Comparison of ENCODE assay signal across 8 cellular contexts in genomic region chr21:17512245-17513213, GRCh38. TPM values are rescaled to one million over a fixed set of nuclear protein-coding genes. Genes with fewer than 3 reads are reported as not detected.
DNase-seq lines count a peak whose midpoint lies in the region; ATAC-seq and TF ChIP-seq lines count a peak whose summit lies in the region.

CXADR (plus strand) TSS chr21:17513043; CDS start chr21:17513130, 87 bp downstream.

- CTCF ChIA-PET in activated naive CD4-positive, alpha-beta T cell treated with anti-CD3 and anti-CD28 coated beads, Interleukin-2, amount 10 ng/mL, durations not matched to agents 7 days and 5 days (lab: Charles Lee), result interaction anchor here (0.8 to 2.1 kb wide), 6 partner anchors 9 to 124 kb away, joined by 3 to 10 read pairs (median 5); no protein-coding TSS in a partner anchor

- no peaks in the 10 kb centered on the region for H3K36me3 Mint-ChIP-seq in activated naive CD4-positive, alpha-beta T cell treated with anti-CD3 and anti-CD28 coated beads, Interleukin-2, amount 10 ng/mL, durations not matched to agents 7 days and 5 days

- H3K36me3 ChIP-seq in RWPE2 (ENCODE audit: low read depth) (no peaks in the 10 kb centered on the region), parathyroid adenoma (ENCODE audit: control insufficient read depth, insufficient read depth, low read length) (no peaks in the 10 kb centered on the region), transverse colon (no peaks in the 10 kb centered on the region)

- intact Hi-C loops in Right ventricle myocardium inferior (cut with DNase I) (loop anchor here (2.0 to 10.0 kb wide), 3 partner anchors 36 to 125 kb away; no protein-coding TSS in a partner anchor), transverse colon (cut with DNase I; ENCODE audit: low total_unique reads) (no loop called here)

- DNase-seq in COR-L47 (lab: John Stamatoyannopoulos, UW) (peak; percentile 90), HuH-7.5 (ENCODE audit: low spot score) (peak; percentile 72), RWPE2 (ENCODE audit: low spot score) (peak; percentile 83), Right ventricle myocardium inferior (ENCODE audit: missing footprints) (peak; percentile 77), transverse colon (peak; percentile 92)
- peak; percentile 83 for DNase-seq in activated naive CD4-positive, alpha-beta T cell treated with anti-CD3 and anti-CD28 coated beads, Interleukin-2, amount 10 ng/mL, durations not matched to agents 7 days and 5 days

- H3K27me3 ChIP-seq in RWPE2 (ENCODE audit: insufficient read depth, poor library complexity, severe bottlenecking) (no peaks in the 10 kb centered on the region), parathyroid adenoma (ENCODE audit: control insufficient read depth, insufficient read depth, low read length) (no peaks in the 10 kb centered on the region), transverse colon (peaks cover 30% of the 10 kb centered on the region)

- TF ChIP-seq EP300 in transverse colon (IDR thresholded peaks at IDR 0.05; ENCODE audit: low read depth), result no peak

- peak within 1 kb of the TSS; percentile 84 for H2AFZ ChIP-seq in parathyroid adenoma

- peak within 1 kb of the TSS; percentile 38 for H3K27ac Mint-ChIP-seq in activated naive CD4-positive, alpha-beta T cell treated with anti-CD3 and anti-CD28 coated beads, Interleukin-2, amount 10 ng/mL, durations not matched to agents 7 days and 5 days

- H3K27ac ChIP-seq in RWPE2 (ENCODE audit: poor library complexity, severe bottlenecking), result peak within 1 kb of the TSS; percentile 5
- H3K27ac ChIP-seq in parathyroid adenoma, result peak within 1 kb of the TSS; percentile 44
- peak within 1 kb of the TSS; percentile 87 to 97 (median 90) for H3K27ac ChIP-seq in transverse colon

- H3K9me3 Mint-ChIP-seq in activated naive CD4-positive, alpha-beta T cell treated with anti-CD3 and anti-CD28 coated beads, Interleukin-2, amount 10 ng/mL, durations not matched to agents 7 days and 5 days, result no peaks in the 10 kb centered on the region

- H3K4me3 Mint-ChIP-seq in activated naive CD4-positive, alpha-beta T cell treated with anti-CD3 and anti-CD28 coated beads, Interleukin-2, amount 10 ng/mL, durations not matched to agents 7 days and 5 days, result peak within 1 kb of the TSS; percentile 81

- TF ChIP-seq POLR2A in transverse colon (IDR thresholded peaks at IDR 0.05), result peak; percentile 94

- peak within 1 kb of the TSS; percentile 74 for H3K4me2 ChIP-seq in parathyroid adenoma (ENCODE audit: low read length)

- H3K9ac ChIP-seq in parathyroid adenoma, result no peak within 1 kb of the TSS

- H3K79me2 ChIP-seq in parathyroid adenoma, result no peaks in the 10 kb centered on the region

- H3K4me3 ChIP-seq in RWPE2 (ENCODE audit: severe bottlenecking) (peak within 1 kb of the TSS; percentile 56), parathyroid adenoma (ENCODE audit: low read depth, low read length) (peak within 1 kb of the TSS; percentile 71), transverse colon (peak within 1 kb of the TSS; percentile 71 to 92 (median 78))

- in situ Hi-C loops in transverse colon (cut with MboI; ENCODE audit: low pct_ligation_motif_present in 1 of 4, low pct_unique_long_range_greater_than_20kb in 1 of 4, low sequenced_read_pairs in 3 of 4), result no loop called here

- ATAC-seq in GM21526 (IDR thresholded peaks at IDR 0.05; ENCODE audit: low FRiP score, unreplicated experiment), result peak; percentile 91
- peak; percentile 78 for ATAC-seq in RWPE2 (ENCODE audit: low read depth)
- ATAC-seq in Right ventricle myocardium inferior, result peak; percentile 92

- TF ChIP-seq CTCF in RWPE2 (IDR thresholded peaks at IDR 0.05; ENCODE audit: poor library complexity, severe bottlenecking), result peak; percentile 52
- TF ChIP-seq CTCF in parathyroid adenoma (IDR thresholded peaks at IDR 0.05), result peak; percentile 15
- peak; percentile 55 to 78 (median 65) for TF ChIP-seq CTCF in transverse colon (IDR thresholded peaks at IDR 0.05)

- peaks cover 57% of the 10 kb centered on the region for H3K27me3 Mint-ChIP-seq in activated naive CD4-positive, alpha-beta T cell treated with anti-CD3 and anti-CD28 coated beads, Interleukin-2, amount 10 ng/mL, durations not matched to agents 7 days and 5 days

- 1 to 20% methylated on average over 1 to 58 of the region's 83 CpGs for WGBS in transverse colon (ENCODE audit: low coverage in 1 of 2), 2 donors

- peaks cover 10% of the 10 kb centered on the region for H3K4me1 ChIP-seq in RWPE2 (ENCODE audit: insufficient read depth, poor library complexity, severe bottlenecking)
- H3K4me1 ChIP-seq in parathyroid adenoma, result no peaks in the 10 kb centered on the region
- peaks cover 0 to 28% (median 17%) of the 10 kb centered on the region in 4 donors for H3K4me1 ChIP-seq in transverse colon

- H3K4me1 Mint-ChIP-seq in activated naive CD4-positive, alpha-beta T cell treated with anti-CD3 and anti-CD28 coated beads, Interleukin-2, amount 10 ng/mL, durations not matched to agents 7 days and 5 days, result peaks cover 21% of the 10 kb centered on the region

- no peaks in the 10 kb centered on the region for H3K9me3 ChIP-seq in RWPE2 (ENCODE audit: severe bottlenecking)
- no peaks in the 10 kb centered on the region for H3K9me3 ChIP-seq in parathyroid adenoma (ENCODE audit: control insufficient read depth, low read length)
- H3K9me3 ChIP-seq in transverse colon, result no peaks in the 10 kb centered on the region

RNA-seq across cellular contexts. Expression of gene CXADR, which starts in this region (rescaled TPM):
- 25.5 TPM for total RNA-seq in Right ventricle myocardium inferior
- total RNA-seq in transverse colon, result 100 to 1,000 TPM in 1 of 4 donors, 10 to 100 TPM in 2, 1 to 10 TPM in 1; 4.6 to 136 (median 87.7) TPM

Comparison
In these comparisons a context has a peak if more than half of its experiments do, and no peak if none do; other contexts are left out.
1. Peak in every context shown above with its lines: DNase-seq, ATAC-seq, H3K4me3 ChIP-seq and H3K27ac ChIP-seq.
2. H3K27ac ChIP-seq: peak in every context shown above with its lines; median percentile 90 in transverse colon; 44 in parathyroid adenoma; 5 in RWPE2.
3. CTCF ChIP-seq: peak in every context shown above with its lines; median percentile 65 in transverse colon; 52 in RWPE2; 15 in parathyroid adenoma.